ENCODE assay signal across 19 cellular contexts in genomic region chr10:130545122-130545521, GRCh38.
DNase-seq lines count a peak whose midpoint lies in the region; ATAC-seq and TF ChIP-seq lines count a peak whose summit lies in the region.
"Had no signal": no experiment of that assay in that cellular context is flagged by ENCODE, and none has a peak within 500 bp of the region (broad histone marks: within the 10 kb centered on the region; RNA-seq: fewer than 3 reads in every experiment).

No MANE protein-coding gene starts in this region.

- H4K20me1 ChIP-seq in H9 (ENCODE audit: control insufficient read depth, insufficient read depth, insufficient read length) (no peaks in the 10 kb centered on the region), neural progenitor cell (ENCODE audit: low read depth) (no peaks in the 10 kb centered on the region)
- H4K20me1 ChIP-seq: BLaER1 treated with 17β-estradiol and CSF1 and Interleukin-3, amounts not matched to agents 10 nM and 100 nM had no signal

- H3K4me3 ChIP-seq in endodermal cell (ENCODE audit: low read length) (no peak overlapping the region), neural progenitor cell (no peak overlapping the region)
- H3K4me3 ChIP-seq: BLaER1 treated with 17β-estradiol and CSF1 and Interleukin-3, amounts not matched to agents 10 nM and 100 nM; GM23248; K562 had no signal

- no peak; the same call in 2 of the 3 replicates for TF ChIP-seq CTCF in H9 (conservative IDR thresholded peaks at IDR 0.05)
- TF ChIP-seq CTCF in endodermal cell (conservative IDR thresholded peaks at IDR 0.05): peak; percentile 54
- TF ChIP-seq CTCF in neural progenitor cell (IDR thresholded peaks at IDR 0.05): peak; percentile 34

- H2BK120ac ChIP-seq in H9 (ENCODE audit: low read depth, low read length, poor library complexity, severe bottlenecking): no peak overlapping the region

- H3F3A ChIP-seq in neural progenitor cell (ENCODE audit: low read depth): no peaks in the 10 kb centered on the region

- H3K18ac ChIP-seq in H9 (ENCODE audit: insufficient read length, low read depth, low read length): no peak overlapping the region

- H3K4me2 ChIP-seq in H9 (ENCODE audit: insufficient read depth, insufficient read length, low read length) (no peak overlapping the region), neural progenitor cell (no peak overlapping the region)
- H3K4me2 ChIP-seq: BLaER1 treated with 17β-estradiol and CSF1 and Interleukin-3, amounts not matched to agents 10 nM and 100 nM had no signal

- no peak overlapping the region for H4K5ac ChIP-seq in H9 (ENCODE audit: insufficient read length, low read depth, low read length)

- H3K4me1 ChIP-seq in H9 (ENCODE audit: insufficient read depth, low read length) (no peaks in the 10 kb centered on the region; the same call in 1 of the 2 replicates), endodermal cell (ENCODE audit: control insufficient read depth, insufficient read depth, low read length) (no peaks in the 10 kb centered on the region), neural progenitor cell (peaks cover 11% of the 10 kb centered on the region)

- H3K27ac Mint-ChIP-seq in H9 (no peak overlapping the region), endodermal cell (no peak overlapping the region), neural progenitor cell (no peak overlapping the region)
- H3K27ac Mint-ChIP-seq: CD8-positive, alpha-beta T cell had no signal

- no peak overlapping the region for H3K27ac ChIP-seq in H9 (ENCODE audit: insufficient read length, low read depth, low read length)
- no peak overlapping the region for H3K27ac ChIP-seq in endodermal cell (ENCODE audit: low read depth, low read length)
- H3K27ac ChIP-seq in neural progenitor cell: no peak overlapping the region
- H3K27ac ChIP-seq: BLaER1 treated with 17β-estradiol and CSF1 and Interleukin-3, amounts not matched to agents 10 nM and 100 nM; GM23248 had no signal

- no peak overlapping the region for H3K4ac ChIP-seq in H9 (ENCODE audit: low read depth, low read length)

- peaks cover 11 to 14% of the 10 kb centered on the region in 2 experiments for H3K4me1 Mint-ChIP-seq in H9
- peaks cover 2% of the 10 kb centered on the region for H3K4me1 Mint-ChIP-seq in endodermal cell
- H3K4me1 Mint-ChIP-seq in neural progenitor cell: peaks cover 10% of the 10 kb centered on the region
- H3K4me1 Mint-ChIP-seq: B cell had no signal

- no peak overlapping the region for H3K23ac ChIP-seq in H9 (ENCODE audit: insufficient read length, low read depth, low read length)

- H3K36me3 ChIP-seq in endodermal cell (ENCODE audit: control insufficient read depth, insufficient read depth, low read length) (no peaks in the 10 kb centered on the region), neural progenitor cell (no peaks in the 10 kb centered on the region)
- H3K36me3 ChIP-seq: BLaER1 treated with 17β-estradiol and CSF1 and Interleukin-3, amounts not matched to agents 10 nM and 100 nM had no signal

- no peak overlapping the region for H4K91ac ChIP-seq in H9 (ENCODE audit: insufficient read length, low read depth, low read length)

- no peak overlapping the region for H2AK5ac ChIP-seq in H9 (ENCODE audit: insufficient read length, low read length)

- H2AFZ ChIP-seq in H9 (ENCODE audit: low read length) (no peak overlapping the region), neural progenitor cell (replicated peaks) (no peak overlapping the region)
- H2AFZ ChIP-seq: GM23248 had no signal

- H3K23me2 ChIP-seq in H9 (ENCODE audit: insufficient read length, low read depth, low read length, poor library complexity, severe bottlenecking): no peaks in the 10 kb centered on the region

- H3K56ac ChIP-seq in H9 (ENCODE audit: insufficient read length, low read depth, low read length): no peak overlapping the region

- no peak overlapping the region for H3T11ph ChIP-seq in H9 (ENCODE audit: low read length)

- H3K9me3 Mint-ChIP-seq in H9 (no peaks in the 10 kb centered on the region), endodermal cell (no peaks in the 10 kb centered on the region), neural progenitor cell (no peaks in the 10 kb centered on the region)
- H3K9me3 Mint-ChIP-seq: CD8-positive, alpha-beta T cell had no signal

- H4K8ac ChIP-seq in H9 (replicated peaks; ENCODE audit: insufficient read length, low read depth, low read length): no peak overlapping the region

- H3K27me3 ChIP-seq in H9 (ENCODE audit: insufficient read depth, low read length) (no peaks in the 10 kb centered on the region), endodermal cell (ENCODE audit: control insufficient read depth, insufficient read depth, low read length, poor library complexity, severe bottlenecking) (no peaks in the 10 kb centered on the region), neural progenitor cell (no peaks in the 10 kb centered on the region)
- H3K27me3 ChIP-seq: BLaER1 treated with 17β-estradiol and CSF1 and Interleukin-3, amounts not matched to agents 10 nM and 100 nM had no signal

- no peak for ATAC-seq in GM19035 (IDR thresholded peaks at IDR 0.05; ENCODE audit: unreplicated experiment)
- ATAC-seq: CD8-positive, alpha-beta T cell; K562 had no signal

- H3K79me1 ChIP-seq in H9 (ENCODE audit: insufficient read depth, low read depth, low read length, poor library complexity, severe bottlenecking): no peaks in the 10 kb centered on the region

- H3K9ac ChIP-seq in H9 (ENCODE audit: extremely low read depth, insufficient read length, low read length): no peak overlapping the region
- no peak overlapping the region for H3K9ac ChIP-seq in endodermal cell (ENCODE audit: extremely low read depth, low read length, poor library complexity, severe bottlenecking)
- H3K9ac ChIP-seq in neural progenitor cell: no peak overlapping the region
- H3K9ac ChIP-seq: BLaER1 treated with 17β-estradiol and CSF1 and Interleukin-3, amounts not matched to agents 10 nM and 100 nM; GM23248 had no signal

- H3K14ac ChIP-seq in H9 (ENCODE audit: insufficient read depth, low read length): no peak overlapping the region

- no peak overlapping the region for H3K4me3 Mint-ChIP-seq in H9
- no peak overlapping the region for H3K4me3 Mint-ChIP-seq in endodermal cell
- H3K4me3 Mint-ChIP-seq in neural progenitor cell: no peak overlapping the region
- H3K4me3 Mint-ChIP-seq: B cell; CD8-positive, alpha-beta T cell had no signal

- no peak overlapping the region for H2BK20ac ChIP-seq in H9 (ENCODE audit: low read depth, low read length, poor library complexity, severe bottlenecking)

- H3K36me3 Mint-ChIP-seq in H9 (ENCODE audit: insufficient read depth in 1 of 3, low read depth in 3 of 3) (no peaks in the 10 kb centered on the region), endodermal cell (ENCODE audit: low read depth) (no peaks in the 10 kb centered on the region), neural progenitor cell (no peaks in the 10 kb centered on the region)
- H3K36me3 Mint-ChIP-seq: CD8-positive, alpha-beta T cell had no signal

- H2BK12ac ChIP-seq in H9 (ENCODE audit: insufficient read length, low read depth, low read length): no peak overlapping the region

- DNase-seq in H9 (peak; percentile 38), endodermal cell (no peak), iPS-NIHi7 (ENCODE audit: extremely low spot score) (peak; percentile 24), neural progenitor cell (ENCODE audit: low spot score) (peak; percentile 74), GM03348 (ENCODE audit: low spot score) (no peak), activated gamma-delta T cell (lab: John Stamatoyannopoulos, UW) (no peak)
- no peak for DNase-seq in activated CD8-positive, alpha-beta memory T cell treated with anti-CD3 and anti-CD28 coated beads, Interleukin-2, amount 50 U/mL, for 4 hours
- DNase-seq: CD8-positive, alpha-beta T cell; COR-L47; DMS 273 treated with DMSO at 0.1 percent for 48 hours; DMS53; DND-41; EL; GM23248; IMR-90 had no signal

- H3K27me3 Mint-ChIP-seq in H9 (ENCODE audit: low read depth) (peaks cover 10% of the 10 kb centered on the region), endodermal cell (ENCODE audit: insufficient read depth) (peaks cover 11% of the 10 kb centered on the region), neural progenitor cell (ENCODE audit: insufficient read depth, low read depth) (peaks cover 9% of the 10 kb centered on the region)

- no CpG with 5 or more reads among the region's 6 CpGs for WGBS in H9 (ENCODE audit: extremely low coverage, insufficient read length, low lambda C conversion rate)
- 44 to 57% methylated on average over 4 to 6 of the region's 6 CpGs for WGBS in endodermal cell (ENCODE audit: insufficient coverage in 1 of 2, insufficient read length in 1 of 2), 2 experiments

- no peak overlapping the region for H2BK5ac ChIP-seq in H9 (ENCODE audit: insufficient read length, low read length)

- H3K9me3 ChIP-seq in H9 (ENCODE audit: control insufficient read depth, low read depth, low read length) (no peaks in the 10 kb centered on the region), endodermal cell (ENCODE audit: control insufficient read depth, low read length) (no peaks in the 10 kb centered on the region), neural progenitor cell (ENCODE audit: low read depth) (no peaks in the 10 kb centered on the region)

- no peak overlapping the region for H2BK15ac ChIP-seq in H9 (ENCODE audit: low read depth, low read length)

- H3K79me2 ChIP-seq in H9 (ENCODE audit: insufficient read depth, low read length): no peaks in the 10 kb centered on the region
- no peaks in the 10 kb centered on the region for H3K79me2 ChIP-seq in neural progenitor cell (ENCODE audit: low read depth)

Comparison
In these comparisons a context has a peak if more than half of its experiments do, and no peak if none do; other contexts are left out.
1. DNase-seq: peak in H9 (single experiment), iPS-NIHi7 (single experiment) and neural progenitor cell (single experiment); none in endodermal cell (single experiment), GM03348 (single experiment), activated CD8-positive, alpha-beta memory T cell treated with anti-CD3 and anti-CD28 coated beads, Interleukin-2, amount 50 U/mL, for 4 hours (single experiment) and activated gamma-delta T cell (single experiment).